ENCODE assay signal across 1 cellular context in genomic region chr4:82376109-82376508, GRCh38.
TF ChIP-seq lines count a peak whose summit lies in the region.

No MANE protein-coding gene starts in this region.

TF ChIP-seq in H1, 55 proteins besides CTCF, POLR2A, EP300 and RAD21:
- TF ChIP-seq MAFK (IDR thresholded peaks at IDR 0.05; ENCODE audit: low read depth, low read length): no peak
